Comparison of ENCODE assay signal across 1 cellular context in genomic region chr1:180131510-180131909, GRCh38.
A peak's percentile ranks its signal among the peaks of the same experiment; 100 is the strongest.
TF ChIP-seq lines count a peak whose summit lies in the region.

No MANE protein-coding gene starts in this region.

TF ChIP-seq in HepG2, 621 proteins besides CTCF, POLR2A, EP300 and RAD21 (continued from another document and continues in another):
- TF ChIP-seq ZNF281 (CRISPR knock-in tag; IDR thresholded peaks at IDR 0.05; ENCODE audit: borderline replicate concordance) = no peak
- no peak for TF ChIP-seq ZNF432 (CRISPR knock-in tag; IDR thresholded peaks at IDR 0.05; ENCODE audit: borderline replicate concordance)
- TF ChIP-seq, protein P1, sequence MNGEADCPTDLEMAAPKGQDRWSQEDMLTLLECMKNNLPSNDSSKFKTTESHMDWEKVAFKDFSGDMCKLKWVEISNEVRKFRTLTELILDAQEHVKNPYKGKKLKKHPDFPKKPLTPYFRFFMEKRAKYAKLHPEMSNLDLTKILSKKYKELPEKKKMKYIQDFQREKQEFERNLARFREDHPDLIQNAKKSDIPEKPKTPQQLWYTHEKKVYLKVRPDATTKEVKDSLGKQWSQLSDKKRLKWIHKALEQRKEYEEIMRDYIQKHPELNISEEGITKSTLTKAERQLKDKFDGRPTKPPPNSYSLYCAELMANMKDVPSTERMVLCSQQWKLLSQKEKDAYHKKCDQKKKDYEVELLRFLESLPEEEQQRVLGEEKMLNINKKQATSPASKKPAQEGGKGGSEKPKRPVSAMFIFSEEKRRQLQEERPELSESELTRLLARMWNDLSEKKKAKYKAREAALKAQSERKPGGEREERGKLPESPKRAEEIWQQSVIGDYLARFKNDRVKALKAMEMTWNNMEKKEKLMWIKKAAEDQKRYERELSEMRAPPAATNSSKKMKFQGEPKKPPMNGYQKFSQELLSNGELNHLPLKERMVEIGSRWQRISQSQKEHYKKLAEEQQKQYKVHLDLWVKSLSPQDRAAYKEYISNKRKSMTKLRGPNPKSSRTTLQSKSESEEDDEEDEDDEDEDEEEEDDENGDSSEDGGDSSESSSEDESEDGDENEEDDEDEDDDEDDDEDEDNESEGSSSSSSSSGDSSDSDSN (CRISPR knock-in tag; IDR thresholded peaks at IDR 0.05) = no peak
- no peak for TF ChIP-seq HOXA5 (CRISPR knock-in tag; IDR thresholded peaks at IDR 0.05)
- no peak for TF ChIP-seq ZNF430 (CRISPR knock-in tag; IDR thresholded peaks at IDR 0.05)
- no peak for TF ChIP-seq FOXK2 (IDR thresholded peaks at IDR 0.05)
- no peak for TF ChIP-seq ZSCAN21 (CRISPR knock-in tag; IDR thresholded peaks at IDR 0.05; ENCODE audit: borderline replicate concordance)
- TF ChIP-seq ZNF839 (CRISPR knock-in tag; IDR thresholded peaks at IDR 0.05; ENCODE audit: borderline replicate concordance) = no peak
- no peak for TF ChIP-seq JDP2 (CRISPR knock-in tag; IDR thresholded peaks at IDR 0.05; ENCODE audit: borderline replicate concordance)
- TF ChIP-seq ZNF414 (CRISPR knock-in tag; IDR thresholded peaks at IDR 0.05) = no peak
- peak; percentile 63; the same call in 1 of the 2 replicates for TF ChIP-seq ZNF121 (CRISPR knock-in tag; IDR thresholded peaks at IDR 0.05)
- 0 out of 2 replicates have a peak, but pooled peaks have one; percentile 18 for TF ChIP-seq ZNF331 (CRISPR knock-in tag; IDR thresholded peaks at IDR 0.05)
- TF ChIP-seq BCLAF1 (IDR thresholded peaks at IDR 0.05) = no peak
- TF ChIP-seq HMG20A (CRISPR knock-in tag; IDR thresholded peaks at IDR 0.05; ENCODE audit: borderline replicate concordance) = peak; percentile 63; the same call in 1 of the 2 replicates
- 0 out of 2 replicates have a peak, but pooled peaks have one; percentile 17 for TF ChIP-seq SOX5 (CRISPR knock-in tag; IDR thresholded peaks at IDR 0.05; ENCODE audit: borderline replicate concordance)
- TF ChIP-seq ADNP (CRISPR knock-in tag; IDR thresholded peaks at IDR 0.05) = no peak
- TF ChIP-seq ZNF276 (CRISPR knock-in tag; IDR thresholded peaks at IDR 0.05; ENCODE audit: low read depth) = no peak
- TF ChIP-seq, protein P2, sequence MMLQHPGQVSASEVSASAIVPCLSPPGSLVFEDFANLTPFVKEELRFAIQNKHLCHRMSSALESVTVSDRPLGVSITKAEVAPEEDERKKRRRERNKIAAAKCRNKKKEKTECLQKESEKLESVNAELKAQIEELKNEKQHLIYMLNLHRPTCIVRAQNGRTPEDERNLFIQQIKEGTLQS (CRISPR knock-in tag; IDR thresholded peaks at IDR 0.05) = no peak
- no peak for TF ChIP-seq ZNF607 (CRISPR knock-in tag; IDR thresholded peaks at IDR 0.05; ENCODE audit: borderline replicate concordance)
- no peak for TF ChIP-seq NR1H2 (CRISPR knock-in tag; IDR thresholded peaks at IDR 0.05; ENCODE audit: borderline replicate concordance, low read depth)
- peak; percentile 85 for TF ChIP-seq FOSL2 (CRISPR knock-in tag; IDR thresholded peaks at IDR 0.05)
- TF ChIP-seq, protein P3, sequence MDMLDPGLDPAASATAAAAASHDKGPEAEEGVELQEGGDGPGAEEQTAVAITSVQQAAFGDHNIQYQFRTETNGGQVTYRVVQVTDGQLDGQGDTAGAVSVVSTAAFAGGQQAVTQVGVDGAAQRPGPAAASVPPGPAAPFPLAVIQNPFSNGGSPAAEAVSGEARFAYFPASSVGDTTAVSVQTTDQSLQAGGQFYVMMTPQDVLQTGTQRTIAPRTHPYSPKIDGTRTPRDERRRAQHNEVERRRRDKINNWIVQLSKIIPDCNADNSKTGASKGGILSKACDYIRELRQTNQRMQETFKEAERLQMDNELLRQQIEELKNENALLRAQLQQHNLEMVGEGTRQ (IDR thresholded peaks at IDR 0.05; ENCODE audit: low read depth, low read length) = no peak
- TF ChIP-seq, protein P3 (CRISPR knock-in tag; IDR thresholded peaks at IDR 0.05; ENCODE audit: borderline replicate concordance) = no peak
- TF ChIP-seq U2AF1 (optimal IDR thresholded peaks at IDR 0.05; ENCODE audit: low read depth, low read length) = no peak
- TF ChIP-seq, protein P4, sequence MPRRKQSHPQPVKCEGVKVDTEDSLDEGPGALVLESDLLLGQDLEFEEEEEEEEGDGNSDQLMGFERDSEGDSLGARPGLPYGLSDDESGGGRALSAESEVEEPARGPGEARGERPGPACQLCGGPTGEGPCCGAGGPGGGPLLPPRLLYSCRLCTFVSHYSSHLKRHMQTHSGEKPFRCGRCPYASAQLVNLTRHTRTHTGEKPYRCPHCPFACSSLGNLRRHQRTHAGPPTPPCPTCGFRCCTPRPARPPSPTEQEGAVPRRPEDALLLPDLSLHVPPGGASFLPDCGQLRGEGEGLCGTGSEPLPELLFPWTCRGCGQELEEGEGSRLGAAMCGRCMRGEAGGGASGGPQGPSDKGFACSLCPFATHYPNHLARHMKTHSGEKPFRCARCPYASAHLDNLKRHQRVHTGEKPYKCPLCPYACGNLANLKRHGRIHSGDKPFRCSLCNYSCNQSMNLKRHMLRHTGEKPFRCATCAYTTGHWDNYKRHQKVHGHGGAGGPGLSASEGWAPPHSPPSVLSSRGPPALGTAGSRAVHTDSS (CRISPR knock-in tag; conservative IDR thresholded peaks at IDR 0.05) = no peak
- no peak for TF ChIP-seq ELF3 (CRISPR knock-in tag; IDR thresholded peaks at IDR 0.05)
- no peak for TF ChIP-seq NFIC (IDR thresholded peaks at IDR 0.05; ENCODE audit: low read length)
- no peak for TF ChIP-seq KDM3A (CRISPR knock-in tag; IDR thresholded peaks at IDR 0.05; ENCODE audit: low read depth)
- 0 out of 2 replicates have a peak, but pooled peaks have one; percentile 29 for TF ChIP-seq IRF2 (CRISPR knock-in tag; IDR thresholded peaks at IDR 0.05)
- TF ChIP-seq ASH2L (IDR thresholded peaks at IDR 0.05; ENCODE audit: insufficient read length, low read depth, low read length) = no peak
- TF ChIP-seq MBD4 (IDR thresholded peaks at IDR 0.05; ENCODE audit: borderline replicate concordance, low read length) = no peak
- no peak for TF ChIP-seq ZNF772 (CRISPR knock-in tag; IDR thresholded peaks at IDR 0.05)
- TF ChIP-seq ZNF678 (CRISPR knock-in tag; IDR thresholded peaks at IDR 0.05) = no peak
- no peak for TF ChIP-seq ZNF251 (CRISPR knock-in tag; IDR thresholded peaks at IDR 0.05)
- no peak for TF ChIP-seq ZNF282 (IDR thresholded peaks at IDR 0.05; ENCODE audit: partially characterized antibody)
- TF ChIP-seq, protein P5, sequence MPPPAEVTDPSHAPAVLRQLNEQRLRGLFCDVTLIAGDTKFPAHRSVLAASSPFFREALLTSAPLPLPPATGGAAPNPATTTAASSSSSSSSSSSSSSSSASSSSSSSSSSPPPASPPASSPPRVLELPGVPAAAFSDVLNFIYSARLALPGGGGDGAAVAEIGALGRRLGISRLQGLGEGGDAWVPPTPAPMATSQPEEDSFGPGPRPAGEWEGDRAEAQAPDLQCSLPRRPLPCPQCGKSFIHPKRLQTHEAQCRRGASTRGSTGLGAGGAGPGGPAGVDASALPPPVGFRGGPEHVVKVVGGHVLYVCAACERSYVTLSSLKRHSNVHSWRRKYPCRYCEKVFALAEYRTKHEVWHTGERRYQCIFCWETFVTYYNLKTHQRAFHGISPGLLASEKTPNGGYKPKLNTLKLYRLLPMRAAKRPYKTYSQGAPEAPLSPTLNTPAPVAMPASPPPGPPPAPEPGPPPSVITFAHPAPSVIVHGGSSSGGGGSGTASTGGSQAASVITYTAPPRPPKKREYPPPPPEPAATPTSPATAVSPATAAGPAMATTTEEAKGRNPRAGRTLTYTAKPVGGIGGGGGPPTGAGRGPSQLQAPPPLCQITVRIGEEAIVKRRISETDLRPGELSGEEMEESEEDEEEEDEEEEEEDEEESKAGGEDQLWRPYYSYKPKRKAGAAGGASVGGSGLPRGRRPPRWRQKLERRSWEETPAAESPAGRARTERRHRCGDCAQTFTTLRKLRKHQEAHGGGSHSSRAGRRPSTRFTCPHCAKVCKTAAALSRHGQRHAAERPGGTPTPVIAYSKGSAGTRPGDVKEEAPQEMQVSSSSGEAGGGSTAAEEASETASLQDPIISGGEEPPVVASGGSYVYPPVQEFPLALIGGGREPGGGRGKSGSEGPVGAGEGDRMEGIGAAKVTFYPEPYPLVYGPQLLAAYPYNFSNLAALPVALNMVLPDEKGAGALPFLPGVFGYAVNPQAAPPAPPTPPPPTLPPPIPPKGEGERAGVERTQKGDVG (CRISPR knock-in tag; IDR thresholded peaks at IDR 0.05; ENCODE audit: borderline replicate concordance) = no peak
- no peak for TF ChIP-seq KLF12 (CRISPR knock-in tag; IDR thresholded peaks at IDR 0.05; ENCODE audit: borderline replicate concordance)
- TF ChIP-seq CEBPG (CRISPR knock-in tag; IDR thresholded peaks at IDR 0.05) = peak; percentile 57
- TF ChIP-seq ZNF326 (CRISPR knock-in tag; IDR thresholded peaks at IDR 0.05; ENCODE audit: borderline replicate concordance) = no peak
